1 cellular context compared by ENCODE assay signal in the genomic region with DNA sequence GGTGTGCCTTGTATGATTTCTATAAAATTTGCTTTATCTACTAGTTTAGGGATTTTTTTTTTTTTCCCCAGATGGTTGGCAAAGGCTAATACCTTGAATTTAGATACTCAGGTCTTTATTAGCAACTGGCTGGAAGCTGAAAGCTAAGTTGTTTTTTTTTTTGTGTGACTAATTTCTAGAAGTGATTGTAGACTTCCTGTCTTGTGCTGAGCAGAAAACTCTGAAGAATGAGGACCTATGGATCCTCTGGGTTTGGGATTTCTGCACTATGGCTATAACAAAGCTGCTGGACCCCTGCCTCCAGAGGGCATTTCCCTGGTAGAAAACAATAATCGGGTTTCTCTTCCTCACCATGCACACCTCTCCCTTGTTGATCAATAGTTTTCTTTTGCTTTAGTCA.
TF ChIP-seq lines count a peak whose summit lies in the region.

No MANE protein-coding gene starts in this region.

TF ChIP-seq in IMR-90, 13 proteins besides CTCF, POLR2A, EP300 and RAD21:
- TF ChIP-seq MAFK (IDR thresholded peaks at IDR 0.05; ENCODE audit: low read depth, low read length) (no peak), CHD1 (IDR thresholded peaks at IDR 0.05; ENCODE audit: low read depth, low read length) (no peak), RCOR1 (IDR thresholded peaks at IDR 0.05; ENCODE audit: insufficient replicate concordance, low read length) (no peak), NFE2L2 (IDR thresholded peaks at IDR 0.05; ENCODE audit: low read depth, low read length) (no peak), BHLHE40 (IDR thresholded peaks at IDR 0.05; ENCODE audit: low read depth, low read length) (no peak), RFX5 (IDR thresholded peaks at IDR 0.05; ENCODE audit: low read depth, low read length) (no peak), USF2 (IDR thresholded peaks at IDR 0.05; ENCODE audit: low read depth, low read length) (no peak), MAZ (IDR thresholded peaks at IDR 0.05; ENCODE audit: borderline replicate concordance, low read depth, low read length) (no peak), FOS (IDR thresholded peaks at IDR 0.05; ENCODE audit: low read depth, low read length) (no peak), MXI1 (IDR thresholded peaks at IDR 0.05; ENCODE audit: borderline replicate concordance, low read depth, low read length) (no peak), SMC3 (IDR thresholded peaks at IDR 0.05; ENCODE audit: low read depth, low read length) (no peak), CEBPB (IDR thresholded peaks at IDR 0.05; ENCODE audit: low read depth, low read length) (no peak)
- TF ChIP-seq, protein P1, sequence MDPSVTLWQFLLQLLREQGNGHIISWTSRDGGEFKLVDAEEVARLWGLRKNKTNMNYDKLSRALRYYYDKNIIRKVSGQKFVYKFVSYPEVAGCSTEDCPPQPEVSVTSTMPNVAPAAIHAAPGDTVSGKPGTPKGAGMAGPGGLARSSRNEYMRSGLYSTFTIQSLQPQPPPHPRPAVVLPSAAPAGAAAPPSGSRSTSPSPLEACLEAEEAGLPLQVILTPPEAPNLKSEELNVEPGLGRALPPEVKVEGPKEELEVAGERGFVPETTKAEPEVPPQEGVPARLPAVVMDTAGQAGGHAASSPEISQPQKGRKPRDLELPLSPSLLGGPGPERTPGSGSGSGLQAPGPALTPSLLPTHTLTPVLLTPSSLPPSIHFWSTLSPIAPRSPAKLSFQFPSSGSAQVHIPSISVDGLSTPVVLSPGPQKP (IDR thresholded peaks at IDR 0.05; ENCODE audit: borderline replicate concordance, low read depth, low read length), result no peak
